Comparison of ENCODE assay signal across 25 cellular contexts in the genomic region with DNA sequence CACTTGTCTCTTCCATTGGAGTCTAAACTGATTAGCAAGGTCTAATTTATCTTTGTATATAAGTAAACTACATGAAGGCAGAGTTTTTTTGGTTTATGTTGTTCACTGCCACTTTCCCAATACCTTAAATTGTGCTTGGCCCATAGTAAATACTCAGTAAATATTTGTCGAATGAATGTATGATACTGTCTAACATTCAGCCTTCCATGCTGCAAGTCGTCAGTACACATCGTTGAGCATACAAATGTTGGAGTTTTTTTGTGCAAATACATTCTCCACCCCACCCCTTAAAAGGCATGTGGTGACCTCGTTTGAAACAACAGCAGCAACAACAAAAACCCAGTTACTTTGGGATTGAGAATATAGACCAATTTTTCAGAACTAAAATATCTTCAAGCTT. TPM values are rescaled to one million over a fixed set of nuclear protein-coding genes. Genes with fewer than 3 reads are reported as not detected.
"Had no signal": no experiment of that assay in that cellular context is flagged by ENCODE, and none has a peak within 500 bp of the region (broad histone marks: within the 10 kb centered on the region; RNA-seq: fewer than 3 reads in every experiment).

No MANE protein-coding gene starts in this region.

- H3K4me3 ChIP-seq: SJSA1, SK-N-MC had no signal

- DNase-seq: IMR-90, Kasumi-1, MV-4-11, NCI-H1048, NCI-H1105 treated with DMSO at 0.1 percent for 48 hours, NCI-H1417 treated with DMSO at 0.1 percent for 48 hours, NCI-H146, NCI-H1694 treated with DMSO at 0.1 percent for 48 hours, NCI-H1930, NCI-H2081, NCI-H2171, NCI-H226, NCI-H446, NCI-H510A, NCI-H524 treated with DMSO at 0.1 percent for 48 hours, NCI-H69, NCI-H774, Right ventricle myocardium superior, RPMI8226, SIG-M5 had no signal

- H3K9me3 Mint-ChIP-seq: T-helper 1 cell treated with Interleukin-12 subunit alpha and Interleukin-12 subunit beta and Interleukin-4 antibody, amounts not matched to agents 30 μg/mL and 1 μg/mL, for 36 hours had no signal

- H3K4me2 ChIP-seq: KMS-11 had no signal

- H3K27ac Mint-ChIP-seq: T-helper 1 cell treated with Interleukin-12 subunit alpha and Interleukin-12 subunit beta and Interleukin-4 antibody, amounts not matched to agents 30 μg/mL and 1 μg/mL, for 36 hours had no signal

- H3K4me3 Mint-ChIP-seq: T-helper 1 cell treated with Interleukin-12 subunit alpha and Interleukin-12 subunit beta and Interleukin-4 antibody, amounts not matched to agents 30 μg/mL and 1 μg/mL, for 36 hours had no signal

- H3K27ac ChIP-seq: KMS-11, SJSA1, SK-N-MC had no signal

- H3K27me3 ChIP-seq: SJSA1 had no signal

- FAIRE-seq: RCC 7860 had no signal

- H3K36me3 ChIP-seq: SJSA1 had no signal

- H3K9me3 ChIP-seq: SJSA1 had no signal

- H3K9ac ChIP-seq: KMS-11 had no signal

RNA-seq across cellular contexts. Expression of gene IGF2BP3, which starts 17.4 kb away (rescaled TPM):
- total RNA-seq: Right ventricle myocardium superior had no signal
